In genomic region chr1:1153215-1153614, GRCh38 we compare ENCODE assay signal across 11 cellular contexts. TPM values are rescaled to one million over a fixed set of nuclear protein-coding genes. Genes with fewer than 3 reads are reported as not detected.
DNase-seq lines count a peak whose midpoint lies in the region; ATAC-seq and TF ChIP-seq lines count a peak whose summit lies in the region.
"Not testable (repeated sequence)": the region's sequence is repeated elsewhere in the genome, so short reads cannot be mapped to it uniquely, and the experiment has no call there.
"Had no signal": no experiment of that assay in that cellular context is flagged by ENCODE, and none has a peak within 500 bp of the region (broad histone marks: within the 10 kb centered on the region; RNA-seq: fewer than 3 reads in every experiment).

No MANE protein-coding gene starts in this region.

- not testable (repeated sequence) for H3K4me3 ChIP-seq in CD4-positive, alpha-beta memory T cell (ENCODE audit: low read length in 2 of 2)

- H3K27me3 ChIP-seq in CD4-positive, alpha-beta memory T cell (ENCODE audit: insufficient read depth, low read length), result not testable (repeated sequence)

- TF ChIP-seq CTCF in brain (conservative IDR thresholded peaks at IDR 0.05); progenitor cell of endocrine pancreas (IDR thresholded peaks at IDR 0.05; ENCODE audit: unreplicated experiment): not testable (repeated sequence)

- H3K36me3 Mint-ChIP-seq in CD4-positive, alpha-beta memory T cell; T-cell; activated CD4-positive, alpha-beta T cell treated with anti-CD3 and anti-CD28 coated beads, Interleukin-2, amount 10 ng/mL, durations not matched to agents 24 days and 14 days (ENCODE audit: low read depth); activated T-helper 2 cell treated with anti-CD3 and anti-CD28 coated beads, Interferon-gamma antibody, Interleukin-2, Interleukin-4, amounts not matched to agents 10 μg/mL and 5 μg/mL and 100 μg/mL, durations not matched to agents 14 hours and 24 hours and 36 hours (ENCODE audit: low read depth); brain; memory B cell; progenitor cell of endocrine pancreas (ENCODE audit: insufficient read depth): not testable (repeated sequence)

- peak overlapping the region; percentile 50 to 89 (median 79) for H3K27ac Mint-ChIP-seq in CD4-positive, alpha-beta memory T cell
- H3K27ac Mint-ChIP-seq in T-cell (peak overlapping the region; percentile 80 to 81), brain (peak overlapping the region in 4 of 5 experiments; percentile 26 to 77 (median 41)), memory B cell (peak overlapping the region; percentile 62), progenitor cell of endocrine pancreas (peak overlapping the region; percentile 93)
- peak overlapping the region; percentile 30 for H3K27ac Mint-ChIP-seq in activated CD4-positive, alpha-beta T cell treated with anti-CD3 and anti-CD28 coated beads, Interleukin-2, amount 10 ng/mL, durations not matched to agents 24 days and 14 days
- peak overlapping the region; percentile 49 for H3K27ac Mint-ChIP-seq in activated T-helper 2 cell treated with anti-CD3 and anti-CD28 coated beads, Interferon-gamma antibody, Interleukin-2, Interleukin-4, amounts not matched to agents 10 μg/mL and 5 μg/mL and 100 μg/mL, durations not matched to agents 14 hours and 24 hours and 36 hours

- not testable (repeated sequence) for H3K27me3 Mint-ChIP-seq in CD4-positive, alpha-beta memory T cell; T-cell; activated CD4-positive, alpha-beta T cell treated with anti-CD3 and anti-CD28 coated beads, Interleukin-2, amount 10 ng/mL, durations not matched to agents 24 days and 14 days; activated T-helper 2 cell treated with anti-CD3 and anti-CD28 coated beads, Interferon-gamma antibody, Interleukin-2, Interleukin-4, amounts not matched to agents 10 μg/mL and 5 μg/mL and 100 μg/mL, durations not matched to agents 14 hours and 24 hours and 36 hours (ENCODE audit: low read depth); memory B cell
- H3K27me3 Mint-ChIP-seq in brain (peaks cover 10% of the 10 kb centered on the region), progenitor cell of endocrine pancreas (peaks cover 10% of the 10 kb centered on the region)

- H3K4me1 ChIP-seq in CD4-positive, alpha-beta memory T cell (ENCODE audit: insufficient read depth, low read length), result not testable (repeated sequence)

- H3K9me3 Mint-ChIP-seq in CD4-positive, alpha-beta memory T cell, result peaks cover 5 to 34% (median 20%) of the 10 kb centered on the region in 8 donors
- H3K9me3 Mint-ChIP-seq in T-cell (peaks cover 11 to 24% (median 19%) of the 10 kb centered on the region in 3 donors), brain (peaks cover 19 to 31% (median 23%) of the 10 kb centered on the region in 5 experiments), memory B cell (peaks cover 13% of the 10 kb centered on the region), progenitor cell of endocrine pancreas (ENCODE audit: low read depth) (peaks cover 18% of the 10 kb centered on the region)
- H3K9me3 Mint-ChIP-seq in activated CD4-positive, alpha-beta T cell treated with anti-CD3 and anti-CD28 coated beads, Interleukin-2, amount 10 ng/mL, durations not matched to agents 24 days and 14 days, result peaks cover 14% of the 10 kb centered on the region
- peaks cover 27% of the 10 kb centered on the region for H3K9me3 Mint-ChIP-seq in activated T-helper 2 cell treated with anti-CD3 and anti-CD28 coated beads, Interferon-gamma antibody, Interleukin-2, Interleukin-4, amounts not matched to agents 10 μg/mL and 5 μg/mL and 100 μg/mL, durations not matched to agents 14 hours and 24 hours and 36 hours

- H3K4me3 Mint-ChIP-seq in CD4-positive, alpha-beta memory T cell; T-cell; activated CD4-positive, alpha-beta T cell treated with anti-CD3 and anti-CD28 coated beads, Interleukin-2, amount 10 ng/mL, durations not matched to agents 24 days and 14 days; activated T-helper 2 cell treated with anti-CD3 and anti-CD28 coated beads, Interferon-gamma antibody, Interleukin-2, Interleukin-4, amounts not matched to agents 10 μg/mL and 5 μg/mL and 100 μg/mL, durations not matched to agents 14 hours and 24 hours and 36 hours (ENCODE audit: low read depth); brain; memory B cell; progenitor cell of endocrine pancreas (ENCODE audit: low read depth): not testable (repeated sequence)

- not testable (repeated sequence) for H3K9me3 ChIP-seq in CD4-positive, alpha-beta memory T cell (ENCODE audit: control insufficient read depth in 1 of 2, low read length in 2 of 2)

- not testable (repeated sequence) for ATAC-seq in T-cell (replicated peaks in 1 of 4); memory B cell (ENCODE audit: low read depth)

- peaks cover 0 to 14% (median 5%) of the 10 kb centered on the region in 4 donors for H3K4me1 Mint-ChIP-seq in CD4-positive, alpha-beta memory T cell
- not testable (repeated sequence) for H3K4me1 Mint-ChIP-seq in T-cell; activated CD4-positive, alpha-beta T cell treated with anti-CD3 and anti-CD28 coated beads, Interleukin-2, amount 10 ng/mL, durations not matched to agents 24 days and 14 days; activated T-helper 2 cell treated with anti-CD3 and anti-CD28 coated beads, Interferon-gamma antibody, Interleukin-2, Interleukin-4, amounts not matched to agents 10 μg/mL and 5 μg/mL and 100 μg/mL, durations not matched to agents 14 hours and 24 hours and 36 hours (ENCODE audit: low read depth); brain; progenitor cell of endocrine pancreas (ENCODE audit: low read depth)
- H3K4me1 Mint-ChIP-seq in memory B cell, result peaks cover 13% of the 10 kb centered on the region

- H3K27ac ChIP-seq in CD4-positive, alpha-beta memory T cell (ENCODE audit: low read depth, low read length), result not testable (repeated sequence)

- CTCF ChIA-PET in CD4-positive, alpha-beta memory T cell (lab: Charles Lee; ENCODE audit: partially characterized antibody), result interaction anchor here (0.5 to 1.8 kb wide), 2 partner anchors 31 to 276 kb away, joined by 3 to 6 read pairs; no protein-coding TSS in a partner anchor
- CTCF ChIA-PET in T-cell (lab: Charles Lee), result not testable (repeated sequence)

- intact Hi-C loops in CD4-positive, alpha-beta memory T cell (cut with micrococcal nuclease); activated CD4-positive, alpha-beta T cell treated with anti-CD3 and anti-CD28 coated beads, Interleukin-2, amount 10 ng/mL, durations not matched to agents 24 days and 14 days (cut with micrococcal nuclease); activated T-helper 2 cell treated with anti-CD3 and anti-CD28 coated beads, Interferon-gamma antibody, Interleukin-2, Interleukin-4, amounts not matched to agents 10 μg/mL and 5 μg/mL and 100 μg/mL, durations not matched to agents 14 hours and 24 hours and 36 hours (cut with micrococcal nuclease): not testable (repeated sequence)

- not testable (repeated sequence) for DNase-seq in CD4-positive, alpha-beta memory T cell; T-cell; activated CD4-positive, alpha-beta T cell treated with anti-CD3 and anti-CD28 coated beads, Interleukin-2, amount 10 ng/mL, durations not matched to agents 24 days and 14 days; activated T-helper 2 cell treated with anti-CD3 and anti-CD28 coated beads, Interferon-gamma antibody, Interleukin-2, Interleukin-4, amounts not matched to agents 10 μg/mL and 5 μg/mL and 100 μg/mL, durations not matched to agents 14 hours and 24 hours and 36 hours (ENCODE audit: low spot score); memory B cell (ENCODE audit: low spot score in 2 of 2); progenitor cell of endocrine pancreas (ENCODE audit: low spot score, unreplicated experiment)

- not testable (repeated sequence) for H3K36me3 ChIP-seq in CD4-positive, alpha-beta memory T cell (ENCODE audit: insufficient read depth, low read length)

- POLR2A ChIA-PET in CD4-positive, alpha-beta memory T cell (lab: Charles Lee; ENCODE audit: partially characterized antibody), result interaction anchor here (1.3 kb wide), 1 partner anchor 79 kb away, joined by 3 read pairs; the partner anchor contains the start of gene B3GALT6
- POLR2A ChIA-PET in T-cell (lab: Charles Lee), result not testable (repeated sequence)

RNA-seq across cellular contexts. Expression of gene TTLL10, which starts 20.5 kb away (rescaled TPM):
- not detected for total RNA-seq in CD4-positive, alpha-beta memory T cell
- polyA plus RNA-seq in CD4-positive, alpha-beta memory T cell, result under 1 TPM; 0.27 to 0.45 TPM
- total RNA-seq in T-cell, result 1 to 10 TPM in 1 of 5 donors, under 1 TPM in 3, not detected in 1; 0.26 to 1.0 (median 0.47) TPM
- not detected in 2 replicates for total RNA-seq in activated CD4-positive, alpha-beta T cell treated with anti-CD3 and anti-CD28 coated beads, Interleukin-2, amount 10 ng/mL, durations not matched to agents 24 days and 14 days
- not detected in 2 replicates for total RNA-seq in activated T-helper 2 cell treated with anti-CD3 and anti-CD28 coated beads, Interferon-gamma antibody, Interleukin-2, Interleukin-4, amounts not matched to agents 10 μg/mL and 5 μg/mL and 100 μg/mL, durations not matched to agents 14 hours and 24 hours and 36 hours
- 1.7 TPM for polyA plus RNA-seq in brain (ENCODE audit: insufficient read depth, low read depth, low replicate concordance)
- 5.0 and 5.5 TPM in 2 replicates for total RNA-seq in progenitor cell of endocrine pancreas
- total RNA-seq: G401, LHCN-M2, RPMI7951 had no signal
- polyA plus RNA-seq: BJ had no signal

RNA-seq across cellular contexts. Expression of gene C1orf159, which starts 37.3 kb away (rescaled TPM):
- 10 to 100 TPM; 15.0 to 15.1 TPM for total RNA-seq in CD4-positive, alpha-beta memory T cell
- polyA plus RNA-seq in CD4-positive, alpha-beta memory T cell, result 1 to 10 TPM; 3.8 to 7.9 TPM
- total RNA-seq in T-cell (10 to 100 TPM; 20.4 to 37.7 (median 22.5) TPM), progenitor cell of endocrine pancreas (21.3 and 23.2 TPM in 2 replicates)
- total RNA-seq in activated CD4-positive, alpha-beta T cell treated with anti-CD3 and anti-CD28 coated beads, Interleukin-2, amount 10 ng/mL, durations not matched to agents 24 days and 14 days, result 24.5 and 28.0 TPM in 2 replicates
- 20.5 and 22.1 TPM in 2 replicates for total RNA-seq in activated T-helper 2 cell treated with anti-CD3 and anti-CD28 coated beads, Interferon-gamma antibody, Interleukin-2, Interleukin-4, amounts not matched to agents 10 μg/mL and 5 μg/mL and 100 μg/mL, durations not matched to agents 14 hours and 24 hours and 36 hours
- polyA plus RNA-seq in brain (ENCODE audit: insufficient read depth, low read depth, low replicate concordance), result 10.8 TPM

RNA-seq across cellular contexts. Expression of gene TNFRSF18, which starts 53.2 kb away (rescaled TPM):
- 1 to 10 TPM; 8.0 to 8.6 TPM for total RNA-seq in CD4-positive, alpha-beta memory T cell
- polyA plus RNA-seq in CD4-positive, alpha-beta memory T cell, result 10 to 100 TPM; 22.1 to 27.1 TPM
- total RNA-seq in T-cell (10 to 100 TPM in 4 of 5 donors, 1 to 10 TPM in 1; 6.4 to 20.5 (median 13.3) TPM), progenitor cell of endocrine pancreas (0.48 TPM in 1 of 2 replicates, not detected in the other)
- total RNA-seq in activated CD4-positive, alpha-beta T cell treated with anti-CD3 and anti-CD28 coated beads, Interleukin-2, amount 10 ng/mL, durations not matched to agents 24 days and 14 days, result 250 and 254 TPM in 2 replicates
- total RNA-seq in activated T-helper 2 cell treated with anti-CD3 and anti-CD28 coated beads, Interferon-gamma antibody, Interleukin-2, Interleukin-4, amounts not matched to agents 10 μg/mL and 5 μg/mL and 100 μg/mL, durations not matched to agents 14 hours and 24 hours and 36 hours, result 219 and 231 TPM in 2 replicates
- polyA plus RNA-seq in brain (ENCODE audit: insufficient read depth, low read depth, low replicate concordance), result 2.0 TPM
- total RNA-seq: G401, LHCN-M2, RPMI7951 had no signal

Comparison
In these comparisons a context has a peak if more than half of its experiments do, and no peak if none do; other contexts are left out.
1. H3K27ac Mint-ChIP-seq: peak in every context shown above with its lines; median percentile 93 in progenitor cell of endocrine pancreas; 80 in T-cell; 79 in CD4-positive, alpha-beta memory T cell; 62 in memory B cell; 49 in activated T-helper 2 cell treated with anti-CD3 and anti-CD28 coated beads, Interferon-gamma antibody, Interleukin-2, Interleukin-4, amounts not matched to agents 10 μg/mL and 5 μg/mL and 100 μg/mL, durations not matched to agents 14 hours and 24 hours and 36 hours; 41 in brain; 30 in activated CD4-positive, alpha-beta T cell treated with anti-CD3 and anti-CD28 coated beads, Interleukin-2, amount 10 ng/mL, durations not matched to agents 24 days and 14 days.
2. RNA of gene TNFRSF18, which starts 53.2 kb away (total RNA-seq): 250 to 254 TPM in activated CD4-positive, alpha-beta T cell treated with anti-CD3 and anti-CD28 coated beads, Interleukin-2, amount 10 ng/mL, durations not matched to agents 24 days and 14 days and 219 to 231 TPM in activated T-helper 2 cell treated with anti-CD3 and anti-CD28 coated beads, Interferon-gamma antibody, Interleukin-2, Interleukin-4, amounts not matched to agents 10 μg/mL and 5 μg/mL and 100 μg/mL, durations not matched to agents 14 hours and 24 hours and 36 hours; 6.4 to 20.5 TPM in T-cell, 8.0 to 8.6 TPM in CD4-positive, alpha-beta memory T cell and 0.48 TPM in progenitor cell of endocrine pancreas; every median in the first group is over 10 times any median in the second.